26 cellular contexts compared by ENCODE assay signal in the genomic region with DNA sequence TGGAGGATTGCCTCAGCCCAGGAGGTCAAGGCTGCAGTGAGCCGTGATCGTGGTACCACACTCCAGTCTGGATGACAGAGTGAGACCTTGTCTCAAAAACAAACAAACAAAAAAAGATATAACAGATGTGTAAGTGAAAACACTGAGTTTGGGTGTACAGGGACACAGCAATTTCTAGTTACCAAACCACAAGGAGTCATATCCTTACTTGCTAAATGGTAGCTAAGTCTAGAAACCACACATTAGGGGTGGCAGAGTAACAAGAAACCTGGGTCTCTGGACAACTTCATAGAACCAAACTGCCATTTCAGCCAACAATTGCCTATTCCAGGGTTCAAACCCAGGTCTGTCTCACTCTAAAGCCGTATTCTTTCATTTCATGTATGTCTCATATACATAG. TPM values are rescaled to one million over a fixed set of nuclear protein-coding genes. Genes with fewer than 3 reads are reported as not detected.
DNase-seq lines count a peak whose midpoint lies in the region; ATAC-seq, FAIRE-seq and TF ChIP-seq lines count a peak whose summit lies in the region.
"Had no signal": no experiment of that assay in that cellular context is flagged by ENCODE, and none has a peak within 500 bp of the region (broad histone marks: within the 10 kb centered on the region; RNA-seq: fewer than 3 reads in every experiment).

No MANE protein-coding gene starts in this region.

- no peak for FAIRE-seq in GM12878 (lab: Jason Lieb, UNC)
- FAIRE-seq: A204.1, G401.6, GM12892, H1 had no signal

- H3K4me1 ChIP-seq in HEK293 (ENCODE audit: control insufficient read depth, insufficient read depth, low read length) (no peaks in the 10 kb centered on the region), GM12878 (ENCODE audit: control insufficient read depth, insufficient read depth, low read length) (no peaks in the 10 kb centered on the region)
- H3K4me1 ChIP-seq: BLaER1, Caco-2 had no signal

- no peaks in the 10 kb centered on the region for H4K20me1 ChIP-seq in GM12878 (ENCODE audit: control insufficient read depth, insufficient read depth)
- H4K20me1 ChIP-seq: BLaER1 had no signal

- TF ChIP-seq RAD21 in GM12878 (IDR thresholded peaks at IDR 0.05; ENCODE audit: insufficient read depth, low read depth, low read length), result no peak

- SMC1A ChIA-PET in GM12878 (lab: Charles Lee; ENCODE audit: uncharacterized antibody, unreplicated experiment), result no interaction called here

- in situ Hi-C loops in GM12878 (cut with MboI), result no loop called here

- TF ChIP-seq CTCF in HEK293 (tag by site-specific recombination; IDR thresholded peaks at IDR 0.05) (no peak), GM12878 (IDR thresholded peaks at IDR 0.05 in 2 of 3, conservative IDR thresholded peaks at IDR 0.05 in 1 of 3; ENCODE audit: control insufficient read depth in 2 of 3, extremely low read depth in 1 of 3, insufficient read depth in 1 of 3, low read depth in 3 of 3, low read length in 3 of 3) (no peak)

- H3K9ac ChIP-seq in GM12878 (ENCODE audit: control insufficient read depth, insufficient read depth, low read length), result no peak overlapping the region
- H3K9ac ChIP-seq: BLaER1, GM23248 had no signal

- DNase-seq in activated CD8-positive, alpha-beta memory T cell treated with anti-CD3 and anti-CD28 coated beads, Interleukin-2, amount 10 ng/mL, durations not matched to agents 7 days and 5 days, result no peak
- no peak for DNase-seq in activated CD8-positive, alpha-beta memory T cell treated with anti-CD3 and anti-CD28 coated beads, Interleukin-2, amount 50 U/mL, for 4 hours
- DNase-seq in M059J (ENCODE audit: low read depth) (peak; percentile 15), GM12878 (ENCODE audit: low read depth, low spot score) (no peak), NCI-H748 (lab: John Stamatoyannopoulos, UW; ENCODE audit: unreplicated experiment) (no peak), cerebellar nuclear complex (lab: John Stamatoyannopoulos, UW) (no peak)
- DNase-seq: Caco-2; CD8-positive, alpha-beta T cell; DMS153; DND-41; GM23248; H7; HFFc6 had no signal

- peaks cover 2% of the 10 kb centered on the region for H3K36me3 Mint-ChIP-seq in activated CD8-positive, alpha-beta memory T cell treated with anti-CD3 and anti-CD28 coated beads, Interleukin-2, amount 10 ng/mL, durations not matched to agents 7 days and 5 days
- H3K36me3 Mint-ChIP-seq: CD4-positive, CD25-positive, alpha-beta regulatory T cell; CD8-positive, alpha-beta T cell had no signal

- H3K79me2 ChIP-seq in GM12878 (ENCODE audit: control insufficient read depth, insufficient read depth, low read length), result no peaks in the 10 kb centered on the region

- H3K27ac ChIP-seq in HEK293 (ENCODE audit: extremely low read depth, low read depth, low read length), result no peak overlapping the region
- no peak overlapping the region for H3K27ac ChIP-seq in GM12878 (ENCODE audit: control insufficient read depth, insufficient read depth)
- H3K27ac ChIP-seq: 22Rv1, BLaER1, C4-2B, GM23248 had no signal

- peaks cover 10% of the 10 kb centered on the region for H3K4me1 Mint-ChIP-seq in activated CD8-positive, alpha-beta memory T cell treated with anti-CD3 and anti-CD28 coated beads, Interleukin-2, amount 10 ng/mL, durations not matched to agents 7 days and 5 days
- H3K4me1 Mint-ChIP-seq: B cell; CD4-positive, CD25-positive, alpha-beta regulatory T cell had no signal

- no peaks in the 10 kb centered on the region for H3K9me3 Mint-ChIP-seq in activated CD8-positive, alpha-beta memory T cell treated with anti-CD3 and anti-CD28 coated beads, Interleukin-2, amount 10 ng/mL, durations not matched to agents 7 days and 5 days (ENCODE audit: low read depth)
- H3K9me3 Mint-ChIP-seq: CD4-positive, CD25-positive, alpha-beta regulatory T cell; CD8-positive, alpha-beta T cell; HFFc6 had no signal

- no peak overlapping the region for H3K4me3 Mint-ChIP-seq in activated CD8-positive, alpha-beta memory T cell treated with anti-CD3 and anti-CD28 coated beads, Interleukin-2, amount 10 ng/mL, durations not matched to agents 7 days and 5 days
- H3K4me3 Mint-ChIP-seq: B cell; CD4-positive, CD25-positive, alpha-beta regulatory T cell; CD8-positive, alpha-beta T cell; HFFc6 had no signal

- TF ChIP-seq EP300 in GM12878 (IDR thresholded peaks at IDR 0.05; ENCODE audit: borderline replicate concordance in 1 of 2, control insufficient read depth in 1 of 2, low read depth in 2 of 2, low read length in 2 of 2), result no peak

- RAD21 ChIA-PET in GM12878 (lab: Charles Lee; ENCODE audit: unreplicated experiment), result no interaction called here

- TF ChIP-seq POLR2A in GM12878 (IDR thresholded peaks at IDR 0.05; ENCODE audit: low read depth, low read length), result no peak

- peak; percentile 64 for ATAC-seq in activated CD8-positive, alpha-beta memory T cell treated with anti-CD3 and anti-CD28 coated beads, Interleukin-2, amount 10 ng/mL, durations not matched to agents 7 days and 5 days
- ATAC-seq in GM12878 (no peak), GM21528 (IDR thresholded peaks at IDR 0.05; ENCODE audit: low FRiP score, unreplicated experiment) (no peak)
- ATAC-seq: CD8-positive, alpha-beta T cell; HCT116 had no signal

- H3K36me3 ChIP-seq in HEK293 (ENCODE audit: control insufficient read depth in 2 of 2, insufficient read depth in 1 of 2, low read length in 2 of 2) (no peaks in the 10 kb centered on the region), GM12878 (ENCODE audit: control insufficient read depth in 2 of 2, insufficient read depth in 2 of 2, low read length in 1 of 2) (no peaks in the 10 kb centered on the region)
- H3K36me3 ChIP-seq: BLaER1 had no signal

- H3K27me3 ChIP-seq in GM12878 (replicated peaks in 1 of 2; ENCODE audit: control insufficient read depth in 2 of 2, insufficient read depth in 2 of 2, low read length in 1 of 2), result peaks cover 0 to 1% of the 10 kb centered on the region in 2 experiments; a peak in 3 of 4 replicates
- H3K27me3 ChIP-seq: BLaER1 had no signal

- WGBS in GM12878 (ENCODE audit: insufficient coverage, insufficient replicate concordance, low lambda C conversion rate, missing lambda C conversion rate), result 33% methylated on average over 3 of the region's 3 CpGs

- no peak overlapping the region for H2AFZ ChIP-seq in GM12878 (ENCODE audit: control insufficient read depth, low read depth, low read length)
- H2AFZ ChIP-seq: GM23248 had no signal

- CTCF ChIA-PET in activated CD8-positive, alpha-beta memory T cell treated with anti-CD3 and anti-CD28 coated beads, Interleukin-2, amount 10 ng/mL, durations not matched to agents 7 days and 5 days (lab: Charles Lee), result interaction anchor here (1.4 kb wide), 1 partner anchor 14 kb away, joined by 5 read pairs; no protein-coding TSS in a partner anchor
- CTCF ChIA-PET in HEK293 (lab: Yijun Ruan, JAX), result interaction anchor here (0.7 to 1.2 kb wide), 2 partner anchors 11 to 24 kb away, joined by 3 read pairs; no protein-coding TSS in a partner anchor
- CTCF ChIA-PET in GM12878 (lab: Yijun Ruan, JAX), result interaction anchor here (0.5 to 1.6 kb wide), 2 partner anchors 14 to 448 kb away, joined by 4 read pairs; no protein-coding TSS in a partner anchor

- no peaks in the 10 kb centered on the region for H3K9me3 ChIP-seq in HEK293 (ENCODE audit: control insufficient read depth, insufficient read depth, low read depth, low read length)
- H3K9me3 ChIP-seq in GM12878 (replicated peaks; ENCODE audit: control insufficient read depth, insufficient read depth, low read length), result no peaks in the 10 kb centered on the region
- H3K9me3 ChIP-seq: BLaER1, Caco-2 had no signal

- peaks cover 12% of the 10 kb centered on the region for H3K27me3 Mint-ChIP-seq in activated CD8-positive, alpha-beta memory T cell treated with anti-CD3 and anti-CD28 coated beads, Interleukin-2, amount 10 ng/mL, durations not matched to agents 7 days and 5 days

- POLR2A ChIA-PET in HEK293 (lab: Yijun Ruan, JAX), result no interaction called here
- POLR2A ChIA-PET in GM12878 (lab: Charles Lee), result interaction anchor here (0.7 kb wide), 1 partner anchor 133 kb away, joined by 3 read pairs; no protein-coding TSS in a partner anchor

- no peak overlapping the region for H3K4me2 ChIP-seq in GM12878 (ENCODE audit: control insufficient read depth, insufficient read depth)
- H3K4me2 ChIP-seq: BLaER1 had no signal

- no peak overlapping the region for H3K27ac Mint-ChIP-seq in activated CD8-positive, alpha-beta memory T cell treated with anti-CD3 and anti-CD28 coated beads, Interleukin-2, amount 10 ng/mL, durations not matched to agents 7 days and 5 days
- H3K27ac Mint-ChIP-seq: B cell; CD4-positive, CD25-positive, alpha-beta regulatory T cell; CD8-positive, alpha-beta T cell; HFFc6 had no signal

- BruUV-seq in GM12878 (replicated peaks; lab: Mats Ljungman, UMichigan), result no TSS peak

- intact Hi-C loops in GM12878 (cut with micrococcal nuclease; ENCODE audit: unreplicated experiment), result no loop called here

- no peak overlapping the region for H3K4me3 ChIP-seq in HEK293 (ENCODE audit: low read depth, low read length)
- no peak overlapping the region for H3K4me3 ChIP-seq in GM12878
- H3K4me3 ChIP-seq: BLaER1, GM23248 had no signal

RNA-seq across cellular contexts. Expression of a gene that starts 20.8 kb away (rescaled TPM):
- under 1 TPM in 1 of 2 experiments, not detected in 1; 0.29 TPM for total RNA-seq in activated CD8-positive, alpha-beta memory T cell treated with anti-CD3 and anti-CD28 coated beads, Interleukin-2, amount 10 ng/mL, durations not matched to agents 7 days and 5 days
- not detected in 2 replicates for total RNA-seq in M059J (2014; rRNA removed; shearing (Covaris generic))
- not detected in 2 replicates for total RNA-seq in GM12878 (2013; cell fraction: nucleolus; rRNA removed)
- total RNA-seq in GM12878 (2014; rRNA removed) (not detected in 2 replicates), GM12878 (2014; rRNA removed; fragmentation: Illumina TruSeq; extraction: Trizol) (not detected in 2 replicates), GM12878 (2021) (not detected in 2 replicates)
- not detected for polyA plus RNA-seq in GM12878 (2011; ENCODE audit: low read depth)
- polyA plus RNA-seq in GM12878 (2011; rRNA removed) (not detected in 2 replicates), GM12878 (2014; fragmentation: Illumina TruSeq; extraction: Trizol) (not detected in 2 replicates), GM12878 (2014; fragmentation: Nextera tagmentation; extraction: Ambion mirVana) (not detected), GM12878 (2014; rRNA removed) (not detected in 2 replicates), GM12878 (2016; fragmentation: Nextera tagmentation; extraction: Ambion mirVana) (not detected)
- not detected in 2 replicates for polyA plus RNA-seq in GM12878 (2011; cell fraction: cytosol; rRNA removed)
- polyA plus RNA-seq in GM12878 (2011; cell fraction: nucleus; rRNA removed), result not detected in 2 replicates
- not detected in 2 replicates for polyA plus RNA-seq in GM12878 (2012)
- not detected in 2 replicates for polyA minus RNA-seq in GM12878 (2011; rRNA and poly(A)+ RNA removed)
- polyA minus RNA-seq in GM12878 (2011; cell fraction: cytosol; rRNA and poly(A)+ RNA removed), result not detected in 2 replicates
- polyA minus RNA-seq in GM12878 (2011; cell fraction: nucleus; rRNA and poly(A)+ RNA removed), result not detected in 2 replicates
- total RNA-seq: Caco-2; CD4-positive, CD25-positive, alpha-beta regulatory T cell; GM23248; H1; H7; HFFc6 had no signal
- polyA plus RNA-seq: AG04450; CD4-positive, CD25-positive, alpha-beta regulatory T cell; GM23248; H1 had no signal

RNA-seq across cellular contexts. Expression of a gene that starts 59.3 kb away (rescaled TPM):
- 10 to 100 TPM; 29.3 to 40.6 TPM for total RNA-seq in activated CD8-positive, alpha-beta memory T cell treated with anti-CD3 and anti-CD28 coated beads, Interleukin-2, amount 10 ng/mL, durations not matched to agents 7 days and 5 days
- 0.25 and 15.2 TPM in 2 replicates for total RNA-seq in M059J (2014; rRNA removed; shearing (Covaris generic))
- total RNA-seq in GM12878 (2013; cell fraction: nucleolus; rRNA removed), result 0.79 and 0.86 TPM in 2 replicates
- total RNA-seq in GM12878 (2014; rRNA removed) (3.3 and 4.0 TPM in 2 replicates), GM12878 (2014; rRNA removed; fragmentation: Illumina TruSeq; extraction: Trizol) (1.9 and 2.9 TPM in 2 replicates), GM12878 (2021) (3.4 and 4.9 TPM in 2 replicates)
- 2.4 TPM for polyA plus RNA-seq in GM12878 (2011; ENCODE audit: low read depth)
- polyA plus RNA-seq in GM12878 (2011; rRNA removed) (0.60 and 0.71 TPM in 2 replicates), GM12878 (2014; fragmentation: Illumina TruSeq; extraction: Trizol) (3.2 and 3.3 TPM in 2 replicates), GM12878 (2014; fragmentation: Nextera tagmentation; extraction: Ambion mirVana) (1 to 10 TPM; 1.2 to 1.4 TPM), GM12878 (2014; rRNA removed) (2.8 and 4.2 TPM in 2 replicates), GM12878 (2016; fragmentation: Nextera tagmentation; extraction: Ambion mirVana) (1 to 10 TPM; 1.9 to 4.0 TPM)
- 0.51 and 0.72 TPM in 2 replicates for polyA plus RNA-seq in GM12878 (2011; cell fraction: cytosol; rRNA removed)
- polyA plus RNA-seq in GM12878 (2011; cell fraction: nucleus; rRNA removed), result 0.54 and 1.3 TPM in 2 replicates
- 2.5 and 2.7 TPM in 2 replicates for polyA plus RNA-seq in GM12878 (2012)
- 2.0 TPM in 1 of 2 replicates, not detected in the other for polyA minus RNA-seq in GM12878 (2011; rRNA and poly(A)+ RNA removed)
- polyA minus RNA-seq in GM12878 (2011; cell fraction: cytosol; rRNA and poly(A)+ RNA removed), result not detected in 2 replicates
- 0.60 and 2.1 TPM in 2 replicates for polyA minus RNA-seq in GM12878 (2011; cell fraction: nucleus; rRNA and poly(A)+ RNA removed)
